Comparison of ENCODE assay signal across 8 cellular contexts in the genomic region with DNA sequence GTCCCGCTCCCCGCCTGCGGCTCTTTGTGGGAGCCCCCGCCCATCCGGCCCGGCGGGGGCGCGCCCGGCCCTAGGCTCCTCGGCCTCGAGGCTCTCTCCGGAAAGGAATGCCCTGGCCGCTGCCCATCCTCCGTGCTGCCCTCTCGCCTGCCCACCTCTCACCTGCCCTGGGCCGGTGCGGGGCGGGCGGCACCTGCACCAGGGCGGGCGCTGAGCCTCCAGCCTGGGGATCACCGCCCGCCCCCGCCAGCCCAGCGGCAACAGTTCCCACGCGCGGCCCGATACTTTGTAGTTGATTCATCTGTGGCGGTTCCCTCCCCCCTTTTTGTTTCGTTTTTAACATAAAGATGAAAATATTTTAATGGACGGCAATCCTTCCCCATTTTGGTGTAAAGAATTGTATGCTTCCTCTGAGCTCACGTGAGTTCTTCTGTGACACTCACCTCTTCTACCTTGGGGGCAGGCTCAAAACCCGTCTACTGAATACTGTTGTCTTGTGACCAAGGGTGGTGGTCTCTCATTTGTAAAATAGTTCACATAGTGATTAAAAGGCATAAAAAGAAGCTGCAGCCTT. TPM values are rescaled to one million over a fixed set of nuclear protein-coding genes. Genes with fewer than 3 reads are reported as not detected.
DNase-seq lines count a peak whose midpoint lies in the region; ATAC-seq and TF ChIP-seq lines count a peak whose summit lies in the region.

No MANE protein-coding gene starts in this region.

- TF ChIP-seq CTCF in neutrophil (IDR thresholded peaks at IDR 0.05) (no peak), upper lobe of right lung (IDR thresholded peaks at IDR 0.05) (no peak)

- intact Hi-C loops in upper lobe of right lung (cut with DNase I) = loop anchor here (10.0 kb wide), 1 partner anchor 114 kb away; no protein-coding TSS in a partner anchor

- ATAC-seq in upper lobe of right lung (peak; percentile 1), GM21447 (IDR thresholded peaks at IDR 0.05; ENCODE audit: unreplicated experiment) (no peak)

- H3K27me3 ChIP-seq in neutrophil (no peaks in the 10 kb centered on the region), upper lobe of right lung (no peaks in the 10 kb centered on the region)

- peak overlapping the region; percentile 97 to 99 for H3K4me3 ChIP-seq in neutrophil (ENCODE audit: low read depth in 1 of 2, low read length in 1 of 2)
- peak overlapping the region; percentile 88 for H3K4me3 ChIP-seq in upper lobe of right lung

- no peaks in the 10 kb centered on the region for H3K9me3 ChIP-seq in ES-I3 (ENCODE audit: control insufficient read depth, insufficient read depth, low read length)
- H3K9me3 ChIP-seq in neutrophil = no peaks in the 10 kb centered on the region
- H3K9me3 ChIP-seq in upper lobe of right lung = no peaks in the 10 kb centered on the region

- peak overlapping the region; percentile 95 for H3K27ac ChIP-seq in epithelial cell of prostate
- peak overlapping the region; percentile 100 for H3K27ac ChIP-seq in neutrophil
- H3K27ac ChIP-seq in upper lobe of right lung = peak overlapping the region; percentile 94

- peak overlapping the region; percentile 66 for H3K9ac ChIP-seq in ES-I3 (ENCODE audit: low read depth, low read length)

- DNase-seq in NAMALWA (ENCODE audit: low spot score) = peak; percentile 76
- peak; percentile 67 for DNase-seq in activated T-cell treated with anti-CD3 and anti-CD28 coated beads for 24 hours (ENCODE audit: low read depth)
- DNase-seq in epithelial cell of prostate (ENCODE audit: low read depth, low spot score) = no peak
- DNase-seq in upper lobe of right lung = no peak
- DNase-seq in NCI-H2081 (lab: John Stamatoyannopoulos, UW) = no peak

- H3K4me1 ChIP-seq in ES-I3 (ENCODE audit: insufficient read depth, low read length) = peaks cover 11% of the 10 kb centered on the region
- H3K4me1 ChIP-seq in neutrophil (ENCODE audit: control insufficient read depth in 1 of 2, insufficient read depth in 1 of 2, low read depth in 1 of 2, low read length in 1 of 2) = peaks cover 71 to 73% of the 10 kb centered on the region in 2 experiments
- H3K4me1 ChIP-seq in upper lobe of right lung = peaks cover 48% of the 10 kb centered on the region

- H3K36me3 ChIP-seq in ES-I3 (ENCODE audit: insufficient read depth, low read length) (no peaks in the 10 kb centered on the region), neutrophil (peaks cover 9% of the 10 kb centered on the region), upper lobe of right lung (no peaks in the 10 kb centered on the region)

RNA-seq across cellular contexts. Expression of gene KLF13, which starts 1.9 kb away (rescaled TPM):
- 176 TPM for total RNA-seq in upper lobe of right lung

Comparison
In these comparisons a context has a peak if more than half of its experiments do, and no peak if none do; other contexts are left out.
1. DNase-seq: peak in NAMALWA (single experiment) and activated T-cell treated with anti-CD3 and anti-CD28 coated beads for 24 hours (single experiment); none in epithelial cell of prostate (single experiment), upper lobe of right lung (single experiment) and NCI-H2081 (0 of 2).
2. Peak in every context shown above with its lines, with median percentiles within 50 percentile points of each other: H3K27ac ChIP-seq.